ENCODE assay signal across 30 cellular contexts in the genomic region with DNA sequence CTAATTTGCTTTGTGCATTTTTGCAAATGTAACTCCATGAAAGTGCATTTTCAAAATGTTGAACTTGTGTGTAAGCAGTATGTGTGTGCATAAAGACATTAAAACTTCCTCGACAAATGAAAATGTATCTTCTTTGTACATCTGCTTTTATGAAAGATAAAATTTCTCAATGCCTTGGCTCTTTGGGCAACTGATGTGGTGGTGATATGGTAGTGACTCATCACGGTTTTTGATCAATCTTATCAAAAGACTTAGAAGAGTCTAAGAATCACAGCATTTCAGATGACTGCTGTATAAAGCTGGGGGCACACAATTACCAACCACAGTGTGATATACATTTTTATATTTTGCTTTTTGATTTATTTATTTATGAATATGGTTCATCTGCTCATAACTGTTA. TPM values are rescaled to one million over a fixed set of nuclear protein-coding genes. Genes with fewer than 3 reads are reported as not detected.
"Had no signal": no experiment of that assay in that cellular context is flagged by ENCODE, and none has a peak within 500 bp of the region (broad histone marks: within the 10 kb centered on the region; RNA-seq: fewer than 3 reads in every experiment).

No MANE protein-coding gene starts in this region.

- DNase-seq: activated B cell treated with CpG ODN at 0.5 μM for 24 hours; activated CD4-positive, alpha-beta T cell treated with anti-CD3 and anti-CD28 coated beads for 48 hours; activated CD4-positive, alpha-beta T cell treated with anti-CD3 and anti-CD28 coated beads, Interleukin-2, amount 50 U/mL, for 1 hour; activated CD4-positive, alpha-beta T cell treated with anti-CD3 and anti-CD28 coated beads, Interleukin-2, amount 50 U/mL, for 48 hours; activated CD8-positive, alpha-beta memory T cell treated with anti-CD3 and anti-CD28 coated beads for 24 hours; activated CD8-positive, alpha-beta T cell treated with anti-CD3 and anti-CD28 coated beads for 36 hours; activated effector memory CD4-positive, alpha-beta T cell treated with Interleukin-2 at 50 U/mL for 16 hours; activated gamma-delta T cell treated with Interleukin-2 at 50 U/mL for 16 hours; activated naive CD4-positive, alpha-beta T cell treated with anti-CD3 and anti-CD28 coated beads, Interleukin-2, amount 50 U/mL, for 16 hours; activated naive CD4-positive, alpha-beta T cell treated with Interleukin-2 at 50 U/mL for 16 hours; activated T-cell treated with anti-CD3 and anti-CD28 coated beads, Interleukin-2, amount 50 U/mL, for 4 hours; amygdala; aorta; body of pancreas; caudate nucleus; cortex of kidney; dermis blood vessel endothelial cell; effector CD4-positive, alpha-beta T cell; esophagus squamous epithelium; foreskin melanocyte; heart right ventricle; T1000; WERI-Rb-1 had no signal

- H3K4me3 ChIP-seq: body of pancreas, esophagus squamous epithelium, gastroesophageal sphincter, heart right ventricle, hepatocyte had no signal

- FAIRE-seq: colon, endometrium, endothelial cell of umbilical vein had no signal

- ATAC-seq: activated CD4-positive, CD25-positive, alpha-beta regulatory T cell treated with anti-CD3 and anti-CD28 coated beads, Interleukin-2, amount 50 U/mL, for 24 hours; activated CD8-positive, alpha-beta T cell treated with anti-CD3 and anti-CD28 coated beads for 36 hours; activated T-cell treated with anti-CD3 and anti-CD28 coated beads, Interleukin-2, amount 50 U/mL, for 4 hours; activated T-helper 17 cell treated with anti-CD3 and anti-CD28 coated beads, Interleukin-2, amount 50 U/mL, for 72 hours; body of pancreas; gastroesophageal sphincter; heart right ventricle had no signal

RNA-seq across cellular contexts. Expression of gene MASP1, which starts 5.4 kb away (rescaled TPM):
- total RNA-seq: activated B cell treated with CpG ODN at 0.5 μM for 24 hours; activated CD8-positive, alpha-beta T cell treated with anti-CD3 and anti-CD28 coated beads for 36 hours; activated T-helper 17 cell treated with anti-CD3 and anti-CD28 coated beads, Interleukin-2, amount 50 U/mL, for 72 hours had no signal
